In genomic region chr2:30225131-30225762, GRCh38 we compare ENCODE assay signal across 8 cellular contexts. TPM values are rescaled to one million over a fixed set of nuclear protein-coding genes. Genes with fewer than 3 reads are reported as not detected.
DNase-seq lines count a peak whose midpoint lies in the region; ATAC-seq and TF ChIP-seq lines count a peak whose summit lies in the region.

No MANE protein-coding gene starts in this region.

- no peaks in the 10 kb centered on the region for H3K9me3 ChIP-seq in muscle layer of colon (ENCODE audit: low read length)

- intact Hi-C loops in dorsolateral prefrontal cortex (cut with DNase I) = no loop called here

- peaks cover 2% of the 10 kb centered on the region for H3K27me3 Mint-ChIP-seq in T-helper 1 cell treated with Interleukin-12 subunit alpha and Interleukin-12 subunit beta and Interleukin-4 antibody, amounts not matched to agents 30 μg/mL and 1 μg/mL, for 36 hours (ENCODE audit: low read depth)

- H3K4me1 ChIP-seq in muscle layer of colon (ENCODE audit: insufficient read depth, low read length) = peaks cover 24% of the 10 kb centered on the region

- no peaks in the 10 kb centered on the region for H3K36me3 ChIP-seq in muscle layer of colon (ENCODE audit: insufficient read depth, low read length)

- no peaks in the 10 kb centered on the region for H3K36me3 Mint-ChIP-seq in T-helper 1 cell treated with Interleukin-12 subunit alpha and Interleukin-12 subunit beta and Interleukin-4 antibody, amounts not matched to agents 30 μg/mL and 1 μg/mL, for 36 hours (ENCODE audit: low read depth)

- H3K27ac ChIP-seq in dorsolateral prefrontal cortex (peak overlapping the region in 22 of 59 donors; percentile 2 to 73 (median 53)), muscle layer of colon (ENCODE audit: low read depth, low read length) (peak overlapping the region; percentile 87)

- H3K4me3 Mint-ChIP-seq in T-helper 1 cell treated with Interleukin-12 subunit alpha and Interleukin-12 subunit beta and Interleukin-4 antibody, amounts not matched to agents 30 μg/mL and 1 μg/mL, for 36 hours = peak overlapping the region; percentile 93

- no peak for TF ChIP-seq CTCF in dorsolateral prefrontal cortex (IDR thresholded peaks at IDR 0.05 in 54 of 56, conservative IDR thresholded peaks at IDR 0.05 in 2 of 56; ENCODE audit: low read depth in 1 of 56, partially characterized antibody in 56 of 56)

- peaks cover 60% of the 10 kb centered on the region for H3K4me1 Mint-ChIP-seq in T-helper 1 cell treated with Interleukin-12 subunit alpha and Interleukin-12 subunit beta and Interleukin-4 antibody, amounts not matched to agents 30 μg/mL and 1 μg/mL, for 36 hours (ENCODE audit: low read depth)

- H3K27me3 ChIP-seq in dorsolateral prefrontal cortex (peaks cover 0 to 3% (median 0%) of the 10 kb centered on the region in 45 donors), muscle layer of colon (ENCODE audit: control insufficient read depth in 1 of 2, insufficient read depth in 2 of 2, low read length in 2 of 2) (no peaks in the 10 kb centered on the region)

- DNase-seq in CD1c-positive myeloid dendritic cell (ENCODE audit: extremely low spot score) (peak; percentile 36), GM19238 (ENCODE audit: insufficient read length, low spot score) (peak; percentile 49), dorsolateral prefrontal cortex (no peak), NCI-H1048 (lab: John Stamatoyannopoulos, UW) (no peak)

- peak overlapping the region; percentile 40 for H3K9ac ChIP-seq in muscle layer of colon (ENCODE audit: low read length)

- H3K9me3 Mint-ChIP-seq in T-helper 1 cell treated with Interleukin-12 subunit alpha and Interleukin-12 subunit beta and Interleukin-4 antibody, amounts not matched to agents 30 μg/mL and 1 μg/mL, for 36 hours = no peaks in the 10 kb centered on the region

- ATAC-seq in HG03565 (IDR thresholded peaks at IDR 0.05; ENCODE audit: unreplicated experiment) (peak; percentile 32), HG03469 (IDR thresholded peaks at IDR 0.05; ENCODE audit: unreplicated experiment) (no peak)

- H3K4me3 ChIP-seq in dorsolateral prefrontal cortex (peak overlapping the region in 36 of 59 donors; percentile 2 to 52 (median 28)), muscle layer of colon (ENCODE audit: low read depth in 1 of 2, low read length in 2 of 2) (peak overlapping the region in 1 of 2 donors; percentile 57)

- peak overlapping the region; percentile 98 for H3K27ac Mint-ChIP-seq in T-helper 1 cell treated with Interleukin-12 subunit alpha and Interleukin-12 subunit beta and Interleukin-4 antibody, amounts not matched to agents 30 μg/mL and 1 μg/mL, for 36 hours

RNA-seq across cellular contexts. Expression of gene LBH, which starts 6.1 kb away (rescaled TPM):
- total RNA-seq in dorsolateral prefrontal cortex = 10 to 100 TPM in 44 of 120 experiments, 1 to 10 TPM in 76; 3.1 to 35.3 (median 8.7) TPM

Comparison
In these comparisons a context has a peak if more than half of its experiments do, and no peak if none do; other contexts are left out.
1. DNase-seq: peak in CD1c-positive myeloid dendritic cell (single experiment) and GM19238 (single experiment); none in dorsolateral prefrontal cortex (0 of 10) and NCI-H1048 (single experiment).